ENCODE assay signal across 20 cellular contexts in the genomic region with DNA sequence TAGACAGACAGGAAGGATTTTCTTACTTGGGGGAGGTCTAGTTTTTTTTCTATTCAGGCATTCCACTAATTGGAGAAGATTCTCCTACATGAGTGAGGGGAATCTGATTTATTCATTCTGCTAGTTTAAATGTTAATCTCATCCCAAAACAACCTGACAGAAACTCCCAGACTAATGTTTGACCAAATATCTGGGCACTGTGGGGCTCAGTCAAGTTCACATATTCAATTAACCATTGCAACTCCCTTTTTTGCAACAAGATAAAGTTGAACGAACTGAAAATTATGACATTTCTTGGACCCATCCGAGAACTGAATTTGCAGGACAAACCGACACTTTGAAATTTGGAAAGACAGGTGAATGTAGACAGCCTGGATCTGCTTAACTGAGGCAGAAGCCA.
DNase-seq lines count a peak whose midpoint lies in the region; ATAC-seq, FAIRE-seq and TF ChIP-seq lines count a peak whose summit lies in the region.
"Had no signal": no experiment of that assay in that cellular context is flagged by ENCODE, and none has a peak within 500 bp of the region (broad histone marks: within the 10 kb centered on the region; RNA-seq: fewer than 3 reads in every experiment).

No MANE protein-coding gene starts in this region.

- no peak overlapping the region for H3K23ac ChIP-seq in H1 (ENCODE audit: insufficient read length)
- H3K23ac ChIP-seq in mesendoderm (ENCODE audit: low read length) = no peak overlapping the region

- H3K9me3 ChIP-seq in HUES6 (ENCODE audit: control insufficient read depth, insufficient read depth, low read depth, low read length) (peaks cover 23% of the 10 kb centered on the region), H1 (ENCODE audit: insufficient read depth in 2 of 2, low read depth in 1 of 2, low read length in 1 of 2) (peaks cover 7 to 12% of the 10 kb centered on the region in 2 experiments), GM23248 (ENCODE audit: low read depth) (no peaks in the 10 kb centered on the region)

- H3K4ac ChIP-seq in H1 (replicated peaks; ENCODE audit: insufficient read length, low read depth, low read length) = peak overlapping the region; percentile 94
- no peak overlapping the region for H3K4ac ChIP-seq in mesendoderm (ENCODE audit: low read depth, low read length)

- H2BK15ac ChIP-seq in H1 (ENCODE audit: low read length) = no peak overlapping the region
- no peak overlapping the region for H2BK15ac ChIP-seq in mesendoderm (replicated peaks; ENCODE audit: low read depth)

- H2BK20ac ChIP-seq in H1 (ENCODE audit: low read length) = peak overlapping the region; percentile 98; the same call in 1 of the 2 replicates

- DNase-seq in H1 (ENCODE audit: low read depth in 1 of 2, low spot score in 2 of 2) (no peak), mesendoderm (no peak), GM23248 (no peak), occipital lobe (lab: John Stamatoyannopoulos, UW) (no peak), AG20443 (ENCODE audit: low spot score) (no peak)
- DNase-seq: ACHN; AML-193; Caco-2; CD4-positive, alpha-beta T cell; HCEC 1CT; KG1 had no signal

- H3K79me2 ChIP-seq in H1 (ENCODE audit: control insufficient read depth in 1 of 2, insufficient read depth in 2 of 2, low read length in 2 of 2) (no peaks in the 10 kb centered on the region), mesendoderm (ENCODE audit: control insufficient read depth, insufficient read depth, low read length) (no peaks in the 10 kb centered on the region), GM23248 (ENCODE audit: insufficient read depth) (no peaks in the 10 kb centered on the region)

- TF ChIP-seq RAD21 in H1 (IDR thresholded peaks at IDR 0.05 in 1 of 2, conservative IDR thresholded peaks at IDR 0.05 in 1 of 2; ENCODE audit: low read depth in 2 of 2, low read length in 2 of 2) = no peak

- peak overlapping the region; percentile 46 for H4K91ac ChIP-seq in H1 (replicated peaks; ENCODE audit: insufficient read length, low read length)

- POLR2A ChIA-PET in H1 (lab: Charles Lee; ENCODE audit: partially characterized antibody) = no interaction called here

- 81% methylated on average over 3 of the region's 3 CpGs; no CpG with 5 or more reads in 1 of the 2 experiments for WGBS in H1 (ENCODE audit: extremely low coverage in 1 of 2, insufficient coverage in 1 of 2, insufficient read length in 1 of 2, insufficient replicate concordance in 2 of 2, low coverage in 1 of 2, low lambda C conversion rate in 2 of 2, missing lambda C conversion rate in 1 of 2), 2 experiments
- WGBS in mesendoderm (ENCODE audit: extremely low coverage, insufficient coverage, low lambda C conversion rate) = no CpG with 5 or more reads among the region's 3 CpGs
- WGBS in GM23248 (ENCODE audit: low coverage in 1 of 2, low lambda C conversion rate in 2 of 2, missing lambda C conversion rate in 2 of 2), 2 experiments = 25 to 35% methylated on average over 3 of the region's 3 CpGs

- in situ Hi-C loops in GM23248 (cut with MboI) = no loop called here

- CTCF ChIA-PET in H1 (lab: Charles Lee; ENCODE audit: partially characterized antibody) = no interaction called here

- no peaks in the 10 kb centered on the region for H3K9me2 ChIP-seq in GM23248 (ENCODE audit: insufficient read depth)

- H3K56ac ChIP-seq in H1 (replicated peaks; ENCODE audit: insufficient read length, low read depth, low read length) (no peak overlapping the region), mesendoderm (ENCODE audit: low read length) (no peak overlapping the region)

- H4K5ac ChIP-seq in H1 (ENCODE audit: insufficient read length, low read depth, low read length) (peak overlapping the region; percentile 14), mesendoderm (ENCODE audit: low read length) (no peak overlapping the region)

- H3K36me3 ChIP-seq in HUES6 (ENCODE audit: control insufficient read depth, insufficient read depth, low read length) (peaks cover 2% of the 10 kb centered on the region; the same call in 1 of the 2 replicates), H1 (ENCODE audit: control insufficient read depth in 2 of 4, insufficient read depth in 4 of 4, low read length in 3 of 4) (no peaks in the 10 kb centered on the region; a peak in 2 of 8 replicates), mesendoderm (ENCODE audit: control insufficient read depth, insufficient read depth, low read length) (no peaks in the 10 kb centered on the region), GM23248 (ENCODE audit: low read depth) (no peaks in the 10 kb centered on the region)

- H3K14ac ChIP-seq in H1 (ENCODE audit: insufficient read length) = no peak overlapping the region

- H3K18ac ChIP-seq in H1 (ENCODE audit: extremely low read depth, low read length) = no peak overlapping the region; the same call in 1 of the 2 replicates
- no peak overlapping the region for H3K18ac ChIP-seq in mesendoderm (ENCODE audit: low read length)

- H2BK120ac ChIP-seq in H1 (replicated peaks; ENCODE audit: low read depth, low read length) = peak overlapping the region; percentile 91
- no peak overlapping the region for H2BK120ac ChIP-seq in mesendoderm (ENCODE audit: low read depth, low read length)

- H4K20me1 ChIP-seq in H1 (replicated peaks in 1 of 2; ENCODE audit: control insufficient read depth in 1 of 2, insufficient read depth in 2 of 2, low read length in 2 of 2) (no peaks in the 10 kb centered on the region), GM23248 (ENCODE audit: insufficient read depth) (no peaks in the 10 kb centered on the region)

- H3K4me1 ChIP-seq in HUES6 (ENCODE audit: control insufficient read depth, insufficient read depth, low read length) = peaks cover 16% of the 10 kb centered on the region
- H3K4me1 ChIP-seq in H1 (replicated peaks in 1 of 4; ENCODE audit: control insufficient read depth in 3 of 4, insufficient read depth in 4 of 4, low read length in 3 of 4) = peaks cover 3 to 10% (median 7%) of the 10 kb centered on the region in 4 experiments; a peak in 5 of 7 replicates
- no peaks in the 10 kb centered on the region for H3K4me1 ChIP-seq in mesendoderm (ENCODE audit: control insufficient read depth, low read depth, low read length)
- no peaks in the 10 kb centered on the region for H3K4me1 ChIP-seq in GM23248 (ENCODE audit: insufficient read depth)
- H3K4me1 ChIP-seq: Caco-2 had no signal

- no peak for TF ChIP-seq POLR2A in H1 (IDR thresholded peaks at IDR 0.05; ENCODE audit: control extremely low read depth in 1 of 2, low read depth in 2 of 2, low read length in 2 of 2)

- H3K23me2 ChIP-seq in H1 (ENCODE audit: low read depth, low read length) = no peaks in the 10 kb centered on the region

- TF ChIP-seq CTCF in H1 (IDR thresholded peaks at IDR 0.05; ENCODE audit: control extremely low read depth in 1 of 3, insufficient read depth in 1 of 3, low read depth in 1 of 3, low read length in 3 of 3) = no peak

- H3K4me2 ChIP-seq in H1 (ENCODE audit: insufficient read depth in 1 of 2, low read depth in 2 of 2, low read length in 2 of 2) = peak overlapping the region in 1 of 2 experiments; percentile 35; a peak in 1 of 4 replicates
- no peak overlapping the region for H3K4me2 ChIP-seq in mesendoderm (ENCODE audit: low read length)
- H3K4me2 ChIP-seq in GM23248 (ENCODE audit: unreplicated experiment) = no peak overlapping the region

- H3K27me3 ChIP-seq in HUES6 (ENCODE audit: control insufficient read depth, insufficient read depth, low read length) = no peaks in the 10 kb centered on the region
- H3K27me3 ChIP-seq in H1 (replicated peaks in 1 of 4; ENCODE audit: control insufficient read depth in 3 of 4, extremely low read depth in 1 of 4, insufficient read depth in 3 of 4, low read length in 3 of 4) = no peaks in the 10 kb centered on the region
- H3K27me3 ChIP-seq in mesendoderm (ENCODE audit: insufficient read depth, low read length, poor library complexity) = no peaks in the 10 kb centered on the region
- H3K27me3 ChIP-seq in GM23248 (replicated peaks; ENCODE audit: insufficient read depth) = no peaks in the 10 kb centered on the region

- H2BK12ac ChIP-seq in H1 (ENCODE audit: low read depth, low read length) = no peak overlapping the region; the same call in none of the 2 replicates

- H3K27ac ChIP-seq in HUES6 (ENCODE audit: low read depth, low read length) = peak overlapping the region; percentile 88
- H3K27ac ChIP-seq in H1 (ENCODE audit: low read depth, low read length) = peak overlapping the region; percentile 55; the same call in 1 of the 2 replicates
- peak overlapping the region; percentile 31 for H3K27ac ChIP-seq in mesendoderm (ENCODE audit: low read depth, low read length)
- H3K27ac ChIP-seq in GM23248 = no peak overlapping the region
- H3K27ac ChIP-seq: C4-2B, HL-60 had no signal

- H3K4me3 ChIP-seq in HUES6 (ENCODE audit: low read depth, low read length) (peak overlapping the region; percentile 4; the same call in 1 of the 2 replicates), H1 (ENCODE audit: extremely low read depth in 1 of 4, insufficient read depth in 2 of 4, low read depth in 3 of 4, low read length in 4 of 4) (peak overlapping the region in 1 of 4 experiments; percentile 27; a peak in 1 of 8 replicates), mesendoderm (ENCODE audit: low read length) (no peak overlapping the region), GM23248 (no peak overlapping the region)

- H3K9ac ChIP-seq in HUES6 (ENCODE audit: low read length) (peak overlapping the region; percentile 29), H1 (replicated peaks in 1 of 4; ENCODE audit: extremely low read depth in 1 of 4, low read depth in 3 of 4, low read length in 3 of 4) (no peak overlapping the region), mesendoderm (ENCODE audit: low read length) (no peak overlapping the region), GM23248 (no peak overlapping the region)

- TF ChIP-seq EP300 in H1 (IDR thresholded peaks at IDR 0.05; ENCODE audit: borderline replicate concordance in 1 of 2, low read depth in 2 of 2, low read length in 2 of 2) = no peak

- no peaks in the 10 kb centered on the region for H3K79me1 ChIP-seq in H1 (ENCODE audit: low read depth, low read length)
- no peaks in the 10 kb centered on the region for H3K79me1 ChIP-seq in mesendoderm (ENCODE audit: low read length)

- H2BK5ac ChIP-seq in H1 (ENCODE audit: low read depth, low read length) (peak overlapping the region; percentile 22; the same call in 1 of the 2 replicates), mesendoderm (ENCODE audit: low read length) (no peak overlapping the region)

- 0 out of 2 replicates have a peak overlapping the region, but pooled peaks have one; percentile 32 for H2AK5ac ChIP-seq in H1 (ENCODE audit: low read depth, low read length)
- H2AK5ac ChIP-seq in mesendoderm (ENCODE audit: low read length) = no peak overlapping the region

- H3F3A ChIP-seq in GM23248 (ENCODE audit: insufficient read depth) = no peaks in the 10 kb centered on the region

- FAIRE-seq in H1 (lab: Jason Lieb, UNC) = no peak
- FAIRE-seq: A204.1, D721Med, G401.6, GM12892, GM18507 had no signal

- H4K8ac ChIP-seq in H1 (ENCODE audit: extremely low read depth, insufficient read depth, low read length) (no peak overlapping the region), mesendoderm (ENCODE audit: low read depth, low read length) (no peak overlapping the region)

- no peak overlapping the region for H2AFZ ChIP-seq in H1 (ENCODE audit: low read length)
- H2AFZ ChIP-seq in GM23248 = no peak overlapping the region

- no peak for ATAC-seq in HG02870 (IDR thresholded peaks at IDR 0.05; ENCODE audit: unreplicated experiment)

TF ChIP-seq in H1, 55 proteins besides CTCF, POLR2A, EP300 and RAD21 (continues in another document):
- TF ChIP-seq SP2 (IDR thresholded peaks at IDR 0.05; ENCODE audit: low read length) (no peak), CHD2 (IDR thresholded peaks at IDR 0.05; ENCODE audit: low read length) (no peak)
